ENCODE assay signal across 28 cellular contexts in genomic region chr4:56783986-56784385, GRCh38. TPM values are rescaled to one million over a fixed set of nuclear protein-coding genes. Genes with fewer than 3 reads are reported as not detected.
"Had no signal": no experiment of that assay in that cellular context is flagged by ENCODE, and none has a peak within 500 bp of the region (broad histone marks: within the 10 kb centered on the region; RNA-seq: fewer than 3 reads in every experiment).

No MANE protein-coding gene starts in this region.

- H3K9me3 ChIP-seq: body of pancreas, Peyer's patch had no signal

- H3K36me3 ChIP-seq: Peyer's patch had no signal

- H3K4me3 Mint-ChIP-seq: activated CD8-positive, alpha-beta memory T cell treated with anti-CD3 and anti-CD28 coated beads, Interleukin-2, amount 10 ng/mL, durations not matched to agents 7 days and 5 days; activated naive CD4-positive, alpha-beta T cell treated with anti-CD3 and anti-CD28 coated beads for 36 hours; activated naive CD8-positive, alpha-beta T cell; activated T-helper 17 cell treated with anti-CD3 and anti-CD28 coated beads, Interleukin-2, amount 50 U/mL, for 72 hours; T-helper 17 cell; WTC11 had no signal

- H3K27me3 Mint-ChIP-seq: activated naive CD8-positive, alpha-beta T cell; activated T-helper 17 cell treated with anti-CD3 and anti-CD28 coated beads, Interleukin-2, amount 50 U/mL, for 72 hours; T-helper 17 cell had no signal

- ATAC-seq: activated CD8-positive, alpha-beta memory T cell treated with anti-CD3 and anti-CD28 coated beads, Interleukin-2, amount 10 ng/mL, durations not matched to agents 7 days and 5 days; activated T-helper 17 cell treated with anti-CD3 and anti-CD28 coated beads, Interleukin-2, amount 50 U/mL, for 72 hours; body of pancreas; T-helper 17 cell; WTC11 had no signal

- H3K4me1 Mint-ChIP-seq: activated CD8-positive, alpha-beta memory T cell treated with anti-CD3 and anti-CD28 coated beads, Interleukin-2, amount 10 ng/mL, durations not matched to agents 7 days and 5 days; activated T-helper 17 cell treated with anti-CD3 and anti-CD28 coated beads, Interleukin-2, amount 50 U/mL, for 72 hours; T-helper 17 cell had no signal

- H3K27me3 ChIP-seq: body of pancreas, Peyer's patch had no signal

- H3K27ac ChIP-seq: body of pancreas, Peyer's patch had no signal

- H3K27ac Mint-ChIP-seq: activated CD8-positive, alpha-beta memory T cell treated with anti-CD3 and anti-CD28 coated beads, Interleukin-2, amount 10 ng/mL, durations not matched to agents 7 days and 5 days; activated naive CD4-positive, alpha-beta T cell treated with anti-CD3 and anti-CD28 coated beads for 36 hours; activated naive CD8-positive, alpha-beta T cell; activated T-helper 17 cell treated with anti-CD3 and anti-CD28 coated beads, Interleukin-2, amount 50 U/mL, for 72 hours; T-helper 17 cell; WTC11 had no signal

- H3K4me3 ChIP-seq: body of pancreas, Peyer's patch had no signal

- H3K9me3 Mint-ChIP-seq: activated naive CD4-positive, alpha-beta T cell treated with anti-CD3 and anti-CD28 coated beads for 36 hours; activated T-helper 17 cell treated with anti-CD3 and anti-CD28 coated beads, Interleukin-2, amount 50 U/mL, for 72 hours; WTC11 had no signal

- H3K4me1 ChIP-seq: body of pancreas had no signal

- DNase-seq: activated CD4-positive, alpha-beta T cell treated with anti-CD3 and anti-CD28 coated beads for 48 hours; activated CD4-positive, alpha-beta T cell treated with anti-CD3 and anti-CD28 coated beads, Interleukin-2, amount 50 U/mL, for 4 hours; activated CD4-positive, CD25-positive, alpha-beta regulatory T cell treated with anti-CD3 and anti-CD28 coated beads, Interleukin-2, amount 50 U/mL, for 72 hours; activated CD8-positive, alpha-beta memory T cell treated with anti-CD3 and anti-CD28 coated beads, Interleukin-2, amount 10 ng/mL, durations not matched to agents 7 days and 5 days; activated gamma-delta T cell; activated naive CD4-positive, alpha-beta T cell treated with anti-CD3 and anti-CD28 coated beads for 36 hours; activated T-cell treated with anti-CD3 and anti-CD28 coated beads, Interleukin-2, amount 50 U/mL, for 48 hours; amygdala; body of pancreas; IMR-90; Kasumi-1; KBM-7; NCI-H1092; NCI-H1417 treated with DMSO at 0.1 percent for 48 hours; NCI-H1694; NCI-H2029; NCI-H345; NCI-H510A; NCI-H69; Peyer's patch; SHP77; T-helper 17 cell; T-helper 9 cell had no signal

- H3K36me3 Mint-ChIP-seq: activated CD8-positive, alpha-beta memory T cell treated with anti-CD3 and anti-CD28 coated beads, Interleukin-2, amount 10 ng/mL, durations not matched to agents 7 days and 5 days; activated naive CD8-positive, alpha-beta T cell; WTC11 had no signal

RNA-seq across cellular contexts. Expression of gene SPINK2, which starts 37.5 kb away (rescaled TPM):
- total RNA-seq: activated T-helper 17 cell treated with anti-CD3 and anti-CD28 coated beads, Interleukin-2, amount 50 U/mL, for 72 hours; body of pancreas; bronchial epithelial cell; IMR-90; M059J; Peyer's patch had no signal
- polyA plus RNA-seq: IMR-90 had no signal
